ENCODE assay signal across 8 cellular contexts in the genomic region with DNA sequence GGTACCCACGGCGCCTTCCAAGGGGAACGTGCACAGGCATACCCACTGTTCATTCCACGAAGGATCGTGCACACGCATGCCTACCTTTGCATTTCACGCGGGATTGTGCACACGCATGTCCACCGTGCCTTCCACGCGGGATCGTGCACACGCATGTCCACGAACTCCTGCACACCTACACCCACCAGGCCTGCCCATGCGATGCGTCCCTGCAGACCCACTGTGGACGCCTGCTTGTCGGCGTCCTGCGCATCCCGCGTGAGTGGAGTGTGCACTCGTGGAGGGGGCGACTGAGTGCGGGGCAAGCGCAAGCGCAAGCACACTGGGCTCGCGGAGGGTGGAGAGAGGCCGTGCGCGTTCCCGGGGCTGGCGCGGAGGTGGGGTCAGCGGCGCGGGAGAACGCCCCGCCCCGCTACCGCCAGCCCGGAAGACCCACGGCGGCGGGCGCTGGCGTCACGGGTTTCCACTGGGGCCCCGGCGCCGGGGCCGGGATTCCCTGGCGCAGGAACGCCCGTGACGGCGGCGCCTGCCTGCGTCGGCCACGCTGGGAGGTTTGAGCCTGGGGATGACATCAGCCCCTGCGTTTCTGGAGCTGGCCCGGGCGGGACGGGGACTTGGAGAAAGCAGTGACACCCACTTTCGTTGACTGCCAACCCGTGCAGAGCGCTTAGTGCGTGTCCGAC. TPM values are rescaled to one million over a fixed set of nuclear protein-coding genes. Genes with fewer than 3 reads are reported as not detected.
DNase-seq lines count a peak whose midpoint lies in the region; ATAC-seq and TF ChIP-seq lines count a peak whose summit lies in the region.

No MANE protein-coding gene starts in this region.

- H3K4me3 ChIP-seq in epithelial cell of esophagus (ENCODE audit: low read length) (peak overlapping the region; percentile 40), mesodermal cell (ENCODE audit: extremely low read depth, insufficient read depth, low read length, poor library complexity, severe bottlenecking) (peak overlapping the region; percentile 25)

- WGBS in mesodermal cell (ENCODE audit: insufficient coverage in 2 of 2), 2 experiments = 25 to 38% methylated on average over 44 to 70 of the region's 72 CpGs

- H3K4me1 ChIP-seq in mesodermal cell (ENCODE audit: control insufficient read depth, insufficient read depth, low read length, poor library complexity, severe bottlenecking) = peaks cover 40% of the 10 kb centered on the region

- TF ChIP-seq CTCF in GM13976 (IDR thresholded peaks at IDR 0.05; ENCODE audit: borderline replicate concordance, control extremely low read depth, extremely low read depth, insufficient read depth, missing control alignments) (no peak), epithelial cell of esophagus (IDR thresholded peaks at IDR 0.05; ENCODE audit: insufficient read depth, low read depth, low read length, missing control alignments) (no peak)

- peak overlapping the region; percentile 83 for H3K27ac ChIP-seq in mesodermal cell (ENCODE audit: low read depth, low read length, severe bottlenecking)

- no peak for ATAC-seq in HG03045 (IDR thresholded peaks at IDR 0.05; ENCODE audit: unreplicated experiment)

- in situ Hi-C loops in GM13976 (cut with MboI; ENCODE audit: low sequenced_read_pairs, unreplicated experiment) = no loop called here

- no peaks in the 10 kb centered on the region for H3K36me3 ChIP-seq in mesodermal cell (ENCODE audit: control insufficient read depth, insufficient read depth, low read length)

- peaks cover 5% of the 10 kb centered on the region for H3K9me3 ChIP-seq in mesodermal cell (ENCODE audit: control insufficient read depth, low read length)

- DNase-seq in GM13976 (ENCODE audit: low spot score) = peak; percentile 88
- DNase-seq in MV-4-11 (lab: John Stamatoyannopoulos, UW) = peak; percentile 48
- peak; percentile 24 for DNase-seq in activated T-cell treated with anti-CD3 and anti-CD28 coated beads for 4 hours
- peak; percentile 67 for DNase-seq in epithelial cell of esophagus (ENCODE audit: low read depth)
- DNase-seq in stimulated activated naive CD4-positive, alpha-beta T cell treated with Interleukin-2 at 50 U/mL for 16 hours (lab: John Stamatoyannopoulos, UW) = peak; percentile 40
- no peak for DNase-seq in NCI-H1048 (lab: John Stamatoyannopoulos, UW)

RNA-seq across cellular contexts. Expression of a gene that starts 18.7 kb away (rescaled TPM):
- 28.2 TPM for polyA plus RNA-seq in mesodermal cell (2013, experiment 1 of 2)
- polyA plus RNA-seq in mesodermal cell (2013, experiment 2 of 2) = 27.5 TPM

RNA-seq across cellular contexts. Expression of a gene that starts 37.8 kb away (rescaled TPM):
- 83.7 TPM for polyA plus RNA-seq in mesodermal cell (2013, experiment 1 of 2)
- 74.4 TPM for polyA plus RNA-seq in mesodermal cell (2013, experiment 2 of 2)
